ENCODE assay signal across 10 cellular contexts in genomic region chr16:14502932-14503741, GRCh38.
DNase-seq lines count a peak whose midpoint lies in the region; ATAC-seq lines count a peak whose summit lies in the region.
"Had no signal": no experiment of that assay in that cellular context is flagged by ENCODE, and none has a peak within 500 bp of the region (broad histone marks: within the 10 kb centered on the region; RNA-seq: fewer than 3 reads in every experiment).

No MANE protein-coding gene starts in this region.

- POLR2A ChIA-PET in CD4-positive, alpha-beta memory T cell (lab: Charles Lee; ENCODE audit: partially characterized antibody): no interaction called here

- H3K4me1 ChIP-seq in CD4-positive, alpha-beta memory T cell (ENCODE audit: insufficient read depth, low read length): no peaks in the 10 kb centered on the region

- no peaks in the 10 kb centered on the region for H3K9me3 Mint-ChIP-seq in activated T-helper 17 cell treated with anti-CD3 and anti-CD28 coated beads, Interleukin-2, amount 50 U/mL, for 72 hours
- no peaks in the 10 kb centered on the region for H3K9me3 Mint-ChIP-seq in CD4-positive, alpha-beta memory T cell
- H3K9me3 Mint-ChIP-seq: brain had no signal

- peak overlapping the region; percentile 82 for H3K27ac Mint-ChIP-seq in activated T-helper 17 cell treated with anti-CD3 and anti-CD28 coated beads, Interleukin-2, amount 50 U/mL, for 72 hours
- H3K27ac Mint-ChIP-seq in CD4-positive, alpha-beta memory T cell: peak overlapping the region in 1 of 7 donors; percentile 37

- peak overlapping the region; percentile 60 for H3K4me3 Mint-ChIP-seq in activated T-helper 17 cell treated with anti-CD3 and anti-CD28 coated beads, Interleukin-2, amount 50 U/mL, for 72 hours
- H3K4me3 Mint-ChIP-seq in CD4-positive, alpha-beta memory T cell: no peak overlapping the region
- H3K4me3 Mint-ChIP-seq: brain had no signal

- H3K9me3 ChIP-seq in CD4-positive, alpha-beta memory T cell (ENCODE audit: control insufficient read depth in 1 of 2, low read length in 2 of 2): no peaks in the 10 kb centered on the region
- H3K9me3 ChIP-seq: neutrophil had no signal

- no peak overlapping the region for H3K27ac ChIP-seq in CD4-positive, alpha-beta memory T cell (ENCODE audit: low read depth, low read length)
- H3K27ac ChIP-seq: neutrophil had no signal

- H3K36me3 Mint-ChIP-seq in activated T-helper 17 cell treated with anti-CD3 and anti-CD28 coated beads, Interleukin-2, amount 50 U/mL, for 72 hours (ENCODE audit: low read depth): peaks cover 9% of the 10 kb centered on the region
- peaks cover 0 to 11% of the 10 kb centered on the region in 2 donors for H3K36me3 Mint-ChIP-seq in CD4-positive, alpha-beta memory T cell
- H3K36me3 Mint-ChIP-seq: brain had no signal

- no peaks in the 10 kb centered on the region for H3K36me3 ChIP-seq in CD4-positive, alpha-beta memory T cell (ENCODE audit: insufficient read depth, low read length)
- H3K36me3 ChIP-seq: neutrophil had no signal

- no peaks in the 10 kb centered on the region for H3K27me3 ChIP-seq in CD4-positive, alpha-beta memory T cell (ENCODE audit: insufficient read depth, low read length)
- H3K27me3 ChIP-seq: neutrophil had no signal

- DNase-seq in skeletal muscle cell (ENCODE audit: low read depth) (peak; percentile 54), NOMO-1 (lab: John Stamatoyannopoulos, UW; ENCODE audit: unreplicated experiment in 2 of 2) (no peak), COR-L47 (lab: John Stamatoyannopoulos, UW) (no peak), RKO (ENCODE audit: low spot score) (no peak)
- DNase-seq in CD4-positive, alpha-beta memory T cell: no peak

- peak; percentile 76 for ATAC-seq in GM19395 (IDR thresholded peaks at IDR 0.05; ENCODE audit: unreplicated experiment)
- peak; percentile 83 for ATAC-seq in HG02885 (IDR thresholded peaks at IDR 0.05; ENCODE audit: poor library complexity, unreplicated experiment)
- ATAC-seq in activated T-helper 17 cell treated with anti-CD3 and anti-CD28 coated beads, Interleukin-2, amount 50 U/mL, for 72 hours (replicated peaks): peak; percentile 94

- H3K4me1 Mint-ChIP-seq in activated T-helper 17 cell treated with anti-CD3 and anti-CD28 coated beads, Interleukin-2, amount 50 U/mL, for 72 hours: peaks cover 23% of the 10 kb centered on the region
- H3K4me1 Mint-ChIP-seq in CD4-positive, alpha-beta memory T cell: peaks cover 5 to 12% (median 8%) of the 10 kb centered on the region in 4 donors

- intact Hi-C loops in CD4-positive, alpha-beta memory T cell (cut with micrococcal nuclease): no loop called here

- H3K27me3 Mint-ChIP-seq in activated T-helper 17 cell treated with anti-CD3 and anti-CD28 coated beads, Interleukin-2, amount 50 U/mL, for 72 hours: no peaks in the 10 kb centered on the region
- no peaks in the 10 kb centered on the region for H3K27me3 Mint-ChIP-seq in CD4-positive, alpha-beta memory T cell
- H3K27me3 Mint-ChIP-seq: brain had no signal

- CTCF ChIA-PET in CD4-positive, alpha-beta memory T cell (lab: Charles Lee; ENCODE audit: partially characterized antibody): interaction anchor here (1.1 kb wide), 1 partner anchor 12 kb away, joined by 3 read pairs; no protein-coding TSS in a partner anchor

- no peak overlapping the region for H3K4me3 ChIP-seq in skeletal muscle cell (ENCODE audit: low read depth, low read length)
- H3K4me3 ChIP-seq in CD4-positive, alpha-beta memory T cell (ENCODE audit: low read length in 2 of 2): no peak overlapping the region
